Comparison of ENCODE assay signal across 14 cellular contexts in the genomic region with DNA sequence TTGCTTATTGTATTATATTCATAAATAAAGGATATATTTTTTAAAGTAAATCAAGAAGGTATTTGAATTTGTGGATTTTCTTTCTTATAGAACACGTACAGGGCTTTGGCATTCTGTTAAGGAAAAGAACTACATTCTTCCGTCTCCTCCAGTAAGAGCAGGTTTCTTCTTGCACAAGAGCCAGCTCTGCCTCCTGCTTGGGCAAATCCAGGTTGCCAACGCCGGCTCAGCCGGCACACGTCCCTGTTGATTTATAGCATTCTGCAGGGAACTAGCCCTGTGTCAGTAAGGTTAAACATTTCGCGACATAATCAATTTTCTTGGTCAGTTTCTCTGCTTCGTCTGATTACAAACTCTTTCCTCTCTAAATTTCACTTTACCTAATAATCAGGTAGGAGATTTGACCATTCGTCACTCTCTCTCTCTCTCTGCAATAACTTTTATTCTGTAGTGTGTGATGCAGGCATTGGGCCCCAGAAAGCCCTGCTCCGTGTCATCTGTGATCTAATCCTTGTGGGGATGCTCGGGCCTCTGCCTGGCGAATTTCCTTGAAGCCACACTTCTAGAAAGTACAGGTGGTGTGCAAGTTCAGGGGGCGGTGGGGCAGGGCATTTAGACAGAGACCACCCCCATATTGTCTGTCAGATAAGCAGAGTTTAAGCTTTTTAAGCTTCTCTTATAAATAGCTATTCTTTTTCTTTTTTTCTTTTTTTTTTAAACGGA. TPM values are rescaled to one million over a fixed set of nuclear protein-coding genes. Genes with fewer than 3 reads are reported as not detected.
"Had no signal": no experiment of that assay in that cellular context is flagged by ENCODE, and none has a peak within 500 bp of the region (broad histone marks: within the 10 kb centered on the region; RNA-seq: fewer than 3 reads in every experiment).

No MANE protein-coding gene starts in this region.

- H3K9me3 Mint-ChIP-seq: activated naive CD8-positive, alpha-beta T cell treated with anti-CD3 and anti-CD28 coated beads, Interleukin-2, amount 10 ng/mL, durations not matched to agents 7 days and 5 days; activated T-cell treated with anti-CD3 and anti-CD28 coated beads, Interleukin-2, amount 50 U/mL, for 24 hours; activated T-helper 2 cell treated with anti-CD3 and anti-CD28 coated beads, Interferon-gamma antibody, Interleukin-2, Interleukin-4, amounts not matched to agents 10 μg/mL and 5 μg/mL and 100 μg/mL, durations not matched to agents 14 hours and 24 hours and 36 hours; natural killer cell treated with Interleukin-12 subunit alpha and Interleukin-12 subunit beta and Interleukin-15 and Interleukin-18, amount 100 ng/mL, for 72 hours; stimulated activated naive B cell treated with anti-CD40 and anti-IgM and Interleukin-4, amounts not matched to agents 10 μg/mL and 1 μg/mL and 100 μg/mL, for 72 hours had no signal

- DNase-seq: activated CD4-positive, alpha-beta T cell treated with anti-CD3 and anti-CD28 coated beads for 48 hours; activated CD4-positive, CD25-positive, alpha-beta regulatory T cell; activated CD8-positive, alpha-beta T cell treated with anti-CD3 and anti-CD28 coated beads, Interleukin-2, amount 10 ng/mL, durations not matched to agents 7 days and 5 days; activated naive CD4-positive, alpha-beta T cell treated with Interleukin-2 at 50 U/mL for 16 hours; activated naive CD8-positive, alpha-beta T cell treated with anti-CD3 and anti-CD28 coated beads, Interleukin-2, amount 10 ng/mL, durations not matched to agents 7 days and 5 days; activated T-cell treated with anti-CD3 and anti-CD28 coated beads, Interleukin-2, amount 50 U/mL, for 24 hours; colonic mucosa; mesendoderm; spleen; stimulated activated naive B cell treated with anti-CD40 and anti-IgM and Interleukin-4, amounts not matched to agents 10 μg/mL and 1 μg/mL and 100 μg/mL, for 72 hours; upper lobe of right lung had no signal

- H3K36me3 Mint-ChIP-seq: activated naive CD8-positive, alpha-beta T cell treated with anti-CD3 and anti-CD28 coated beads, Interleukin-2, amount 10 ng/mL, durations not matched to agents 7 days and 5 days; natural killer cell treated with Interleukin-12 subunit alpha and Interleukin-12 subunit beta and Interleukin-15 and Interleukin-18, amount 100 ng/mL, for 72 hours; stimulated activated naive B cell treated with anti-CD40 and anti-IgM and Interleukin-4, amounts not matched to agents 10 μg/mL and 1 μg/mL and 100 μg/mL, for 72 hours had no signal

- H3K4me1 Mint-ChIP-seq: activated naive CD8-positive, alpha-beta T cell treated with anti-CD3 and anti-CD28 coated beads, Interleukin-2, amount 10 ng/mL, durations not matched to agents 7 days and 5 days; stimulated activated naive B cell treated with anti-CD40 and anti-IgM and Interleukin-4, amounts not matched to agents 10 μg/mL and 1 μg/mL and 100 μg/mL, for 72 hours had no signal

- H3K27ac Mint-ChIP-seq: activated CD8-positive, alpha-beta T cell treated with anti-CD3 and anti-CD28 coated beads, Interleukin-2, amount 10 ng/mL, durations not matched to agents 7 days and 5 days; activated naive CD8-positive, alpha-beta T cell treated with anti-CD3 and anti-CD28 coated beads, Interleukin-2, amount 10 ng/mL, durations not matched to agents 7 days and 5 days; activated T-cell treated with anti-CD3 and anti-CD28 coated beads, Interleukin-2, amount 50 U/mL, for 24 hours; activated T-helper 2 cell treated with anti-CD3 and anti-CD28 coated beads, Interferon-gamma antibody, Interleukin-2, Interleukin-4, amounts not matched to agents 10 μg/mL and 5 μg/mL and 100 μg/mL, durations not matched to agents 14 hours and 24 hours and 36 hours; natural killer cell treated with Interleukin-12 subunit alpha and Interleukin-12 subunit beta and Interleukin-15 and Interleukin-18, amount 100 ng/mL, for 72 hours; stimulated activated naive B cell treated with anti-CD40 and anti-IgM and Interleukin-4, amounts not matched to agents 10 μg/mL and 1 μg/mL and 100 μg/mL, for 72 hours had no signal

- ATAC-seq: activated CD8-positive, alpha-beta T cell treated with anti-CD3 and anti-CD28 coated beads, Interleukin-2, amount 10 ng/mL, durations not matched to agents 7 days and 5 days; natural killer cell treated with Interleukin-12 subunit alpha and Interleukin-12 subunit beta and Interleukin-15 and Interleukin-18, amount 100 ng/mL, for 72 hours; stimulated activated naive B cell treated with anti-CD40 and anti-IgM and Interleukin-4, amounts not matched to agents 10 μg/mL and 1 μg/mL and 100 μg/mL, for 72 hours; upper lobe of right lung had no signal

- H3K4me3 Mint-ChIP-seq: activated CD8-positive, alpha-beta T cell treated with anti-CD3 and anti-CD28 coated beads, Interleukin-2, amount 10 ng/mL, durations not matched to agents 7 days and 5 days; activated naive CD8-positive, alpha-beta T cell treated with anti-CD3 and anti-CD28 coated beads, Interleukin-2, amount 10 ng/mL, durations not matched to agents 7 days and 5 days; activated T-cell treated with anti-CD3 and anti-CD28 coated beads, Interleukin-2, amount 50 U/mL, for 24 hours; natural killer cell treated with Interleukin-12 subunit alpha and Interleukin-12 subunit beta and Interleukin-15 and Interleukin-18, amount 100 ng/mL, for 72 hours; stimulated activated naive B cell treated with anti-CD40 and anti-IgM and Interleukin-4, amounts not matched to agents 10 μg/mL and 1 μg/mL and 100 μg/mL, for 72 hours had no signal

RNA-seq across cellular contexts. Expression of a gene that starts 53.2 kb away (rescaled TPM):
- total RNA-seq: activated CD8-positive, alpha-beta T cell treated with anti-CD3 and anti-CD28 coated beads, Interleukin-2, amount 10 ng/mL, durations not matched to agents 7 days and 5 days; activated naive CD8-positive, alpha-beta T cell treated with anti-CD3 and anti-CD28 coated beads, Interleukin-2, amount 10 ng/mL, durations not matched to agents 7 days and 5 days; activated T-helper 2 cell treated with anti-CD3 and anti-CD28 coated beads, Interferon-gamma antibody, Interleukin-2, Interleukin-4, amounts not matched to agents 10 μg/mL and 5 μg/mL and 100 μg/mL, durations not matched to agents 14 hours and 24 hours and 36 hours; natural killer cell treated with Interleukin-12 subunit alpha and Interleukin-12 subunit beta and Interleukin-15 and Interleukin-18, amount 100 ng/mL, for 72 hours; T-helper 2 cell treated with Interferon-gamma antibody and Interleukin-4, amounts not matched to agents 100 ng/mL and 5 ng/mL, for 36 hours; upper lobe of right lung had no signal
